18 cellular contexts compared by ENCODE assay signal in genomic region chr10:7438196-7438986, GRCh38. TPM values are rescaled to one million over a fixed set of nuclear protein-coding genes. Genes with fewer than 3 reads are reported as not detected.
DNase-seq lines count a peak whose midpoint lies in the region; ATAC-seq and TF ChIP-seq lines count a peak whose summit lies in the region.
"Had no signal": no experiment of that assay in that cellular context is flagged by ENCODE, and none has a peak within 500 bp of the region (broad histone marks: within the 10 kb centered on the region; RNA-seq: fewer than 3 reads in every experiment).

No MANE protein-coding gene starts in this region.

- ATAC-seq in GM18519 (IDR thresholded peaks at IDR 0.05; ENCODE audit: low FRiP score, unreplicated experiment): no peak
- ATAC-seq: activated CD8-positive, alpha-beta T cell treated with anti-CD3 and anti-CD28 coated beads for 36 hours; activated T-cell treated with anti-CD3 and anti-CD28 coated beads, Interleukin-2, amount 50 U/mL, for 4 hours; WTC11 had no signal

- peaks cover 14% of the 10 kb centered on the region for H3K27me3 Mint-ChIP-seq in brain
- H3K27me3 Mint-ChIP-seq: activated CD8-positive, alpha-beta T cell treated with anti-CD3 and anti-CD28 coated beads for 36 hours; activated naive CD4-positive, alpha-beta T cell treated with anti-CD3 and anti-CD28 coated beads, Interleukin-2, amount 50 U/mL, for 24 hours had no signal

- peaks cover 63% of the 10 kb centered on the region for H3K4me1 Mint-ChIP-seq in brain

- no peaks in the 10 kb centered on the region for H3K36me3 Mint-ChIP-seq in brain
- H3K36me3 Mint-ChIP-seq: activated naive CD4-positive, alpha-beta T cell treated with anti-CD3 and anti-CD28 coated beads, Interleukin-2, amount 50 U/mL, for 24 hours; CD4-positive, CD25-positive, alpha-beta regulatory T cell; neural progenitor cell; WTC11 had no signal

- peaks cover 4% of the 10 kb centered on the region for H3K4me1 ChIP-seq in smooth muscle cell (ENCODE audit: low read depth)

- no peaks in the 10 kb centered on the region for H3F3A ChIP-seq in smooth muscle cell (ENCODE audit: low read depth)

- H3K27ac ChIP-seq in smooth muscle cell (ENCODE audit: low read depth): no peak overlapping the region
- H3K27ac ChIP-seq: neural progenitor cell, thoracic aorta had no signal

- H3K27me3 ChIP-seq in smooth muscle cell (ENCODE audit: low read depth): peaks cover 20% of the 10 kb centered on the region
- H3K27me3 ChIP-seq: neural progenitor cell had no signal

- no peak overlapping the region for H3K9ac ChIP-seq in smooth muscle cell (ENCODE audit: low read depth)
- H3K9ac ChIP-seq: neural progenitor cell had no signal

- H3K27ac Mint-ChIP-seq in brain: peak overlapping the region; percentile 5 to 72 (median 43)
- H3K27ac Mint-ChIP-seq: activated CD8-positive, alpha-beta T cell treated with anti-CD3 and anti-CD28 coated beads for 36 hours; activated naive CD4-positive, alpha-beta T cell treated with anti-CD3 and anti-CD28 coated beads, Interleukin-2, amount 50 U/mL, for 24 hours; neural progenitor cell; WTC11 had no signal

- peak overlapping the region; percentile 65 for H2AFZ ChIP-seq in smooth muscle cell (ENCODE audit: low read depth)
- H2AFZ ChIP-seq: neural progenitor cell had no signal

- no peaks in the 10 kb centered on the region for H3K9me3 ChIP-seq in smooth muscle cell (replicated peaks; ENCODE audit: low read depth)
- H3K9me3 ChIP-seq: thoracic aorta had no signal

- H3K36me3 ChIP-seq in smooth muscle cell (ENCODE audit: low read depth): no peaks in the 10 kb centered on the region
- H3K36me3 ChIP-seq: neural progenitor cell, thoracic aorta had no signal

- TF ChIP-seq CTCF in brain (conservative IDR thresholded peaks at IDR 0.05): no peak
- TF ChIP-seq CTCF in smooth muscle cell (IDR thresholded peaks at IDR 0.05; ENCODE audit: borderline replicate concordance, insufficient read depth, poor library complexity, severe bottlenecking): no peak

- DNase-seq in NCI-H748 (lab: John Stamatoyannopoulos, UW; ENCODE audit: unreplicated experiment) (peak; percentile 33), NCI-H748 treated with DMSO at 0.1 percent for 48 hours (lab: John Stamatoyannopoulos, UW) (no peak), NCI-H2081 (lab: John Stamatoyannopoulos, UW) (peak; percentile 16 to 73), smooth muscle cell (lab: John Stamatoyannopoulos, UW; ENCODE audit: unreplicated experiment) (no peak), posterior cingulate gyrus (no peak), kidney tubule cell (ENCODE audit: low spot score) (no peak)
- DNase-seq: activated CD8-positive, alpha-beta T cell treated with anti-CD3 and anti-CD28 coated beads for 36 hours; activated T-cell treated with anti-CD3 and anti-CD28 coated beads, Interleukin-2, amount 50 U/mL, for 4 hours; CD4-positive, CD25-positive, alpha-beta regulatory T cell; DMS79 treated with DMSO at 0.1 percent for 48 hours; HCEC 1CT; kidney glomerular epithelial cell had no signal

- 40% methylated on average over 19 of the region's 19 CpGs for WGBS in smooth muscle cell (ENCODE audit: low lambda C conversion rate)

- H3K4me2 ChIP-seq in smooth muscle cell: peak overlapping the region; percentile 63
- H3K4me2 ChIP-seq: neural progenitor cell had no signal

- H3K4me3 Mint-ChIP-seq in brain: peak overlapping the region in 2 of 5 experiments; percentile 4 to 12
- H3K4me3 Mint-ChIP-seq: activated CD8-positive, alpha-beta T cell treated with anti-CD3 and anti-CD28 coated beads for 36 hours; activated naive CD4-positive, alpha-beta T cell treated with anti-CD3 and anti-CD28 coated beads, Interleukin-2, amount 50 U/mL, for 24 hours; activated T-cell treated with anti-CD3 and anti-CD28 coated beads, Interleukin-2, amount 50 U/mL, for 4 hours; CD4-positive, CD25-positive, alpha-beta regulatory T cell; neural progenitor cell; WTC11 had no signal

- H3K79me2 ChIP-seq in smooth muscle cell (ENCODE audit: low read depth): no peaks in the 10 kb centered on the region

- peaks cover 0 to 4% (median 0%) of the 10 kb centered on the region in 5 experiments for H3K9me3 Mint-ChIP-seq in brain
- H3K9me3 Mint-ChIP-seq: activated CD8-positive, alpha-beta T cell treated with anti-CD3 and anti-CD28 coated beads for 36 hours; activated naive CD4-positive, alpha-beta T cell treated with anti-CD3 and anti-CD28 coated beads, Interleukin-2, amount 50 U/mL, for 24 hours; activated T-cell treated with anti-CD3 and anti-CD28 coated beads, Interleukin-2, amount 50 U/mL, for 4 hours; WTC11 had no signal

- H3K4me3 ChIP-seq in smooth muscle cell: no peak overlapping the region
- H3K4me3 ChIP-seq: neural progenitor cell, thoracic aorta had no signal

- H4K20me1 ChIP-seq in smooth muscle cell (ENCODE audit: low read depth): no peaks in the 10 kb centered on the region

- intact Hi-C loops in posterior cingulate gyrus (cut with DNase I): no loop called here

RNA-seq across cellular contexts. Expression of gene SFMBT2, which starts 27.6 kb away (rescaled TPM):
- 2.3 TPM for polyA plus RNA-seq in brain (ENCODE audit: insufficient read depth, low read depth, low replicate concordance)
- 1.4 and 2.5 TPM in 2 replicates for total RNA-seq in smooth muscle cell
- polyA plus RNA-seq in smooth muscle cell: 0.60 and 0.90 TPM in 2 replicates

Comparison
In these comparisons a context has a peak if more than half of its experiments do, and no peak if none do; other contexts are left out.
1. DNase-seq: peak in NCI-H748 (single experiment) and NCI-H2081 (2 of 2); none in NCI-H748 treated with DMSO at 0.1 percent for 48 hours (single experiment), smooth muscle cell (single experiment), posterior cingulate gyrus (0 of 10) and kidney tubule cell (single experiment).